In the genomic region with DNA sequence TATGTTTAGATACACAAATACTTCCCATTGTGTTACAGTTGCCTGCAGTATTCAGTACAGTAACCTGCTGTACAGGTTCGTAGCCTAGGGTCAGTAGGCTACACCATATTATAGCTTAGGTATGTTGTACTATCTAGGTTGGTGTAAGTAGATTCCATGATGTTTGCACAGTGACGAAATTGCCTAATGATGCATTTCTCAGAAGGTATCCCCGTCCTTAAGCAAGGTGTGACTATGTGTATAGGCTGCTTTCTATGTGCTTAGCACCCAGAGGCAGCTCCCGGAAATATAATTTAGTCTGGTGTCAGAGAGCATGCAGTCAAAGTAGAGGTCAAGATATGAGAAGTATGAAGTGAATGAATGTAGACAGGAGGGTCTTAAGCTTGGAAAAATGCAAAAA, we compare ENCODE assay signal across 29 cellular contexts. TPM values are rescaled to one million over a fixed set of nuclear protein-coding genes. Genes with fewer than 3 reads are reported as not detected.
"Had no signal": no experiment of that assay in that cellular context is flagged by ENCODE, and none has a peak within 500 bp of the region (broad histone marks: within the 10 kb centered on the region; RNA-seq: fewer than 3 reads in every experiment).

No MANE protein-coding gene starts in this region.

- H3K27me3 ChIP-seq: adrenal gland, SJSA1 had no signal

- H3K9me3 ChIP-seq: adrenal gland, SJSA1 had no signal

- H3K4me3 ChIP-seq: adrenal gland, SJSA1 had no signal

- DNase-seq: activated CD4-positive, alpha-beta T cell treated with anti-CD3 and anti-CD28 coated beads for 48 hours; activated CD4-positive, alpha-beta T cell treated with anti-CD3 and anti-CD28 coated beads, Interleukin-2, amount 50 U/mL, for 4 hours; activated CD4-positive, CD25-positive, alpha-beta regulatory T cell treated with anti-CD3 and anti-CD28 coated beads, Interleukin-2, amount 50 U/mL, for 72 hours; activated CD8-positive, alpha-beta memory T cell treated with anti-CD3 and anti-CD28 coated beads, Interleukin-2, amount 50 U/mL, for 48 hours; activated CD8-positive, alpha-beta T cell treated with anti-CD3 and anti-CD28 coated beads, Interleukin-2, amount 10 ng/mL, durations not matched to agents 7 days and 5 days; activated naive CD4-positive, alpha-beta T cell treated with anti-CD3 and anti-CD28 coated beads, Interleukin-2, amount 50 U/mL, for 16 hours; activated naive CD8-positive, alpha-beta T cell treated with anti-CD3 and anti-CD28 coated beads, Interleukin-2, amount 10 ng/mL, durations not matched to agents 7 days and 5 days; activated T-cell treated with anti-CD3 and anti-CD28 coated beads, Interleukin-2, amount 50 U/mL, for 1 hour; adrenal gland; anterior cingulate cortex; caudate nucleus; Kasumi-1; KBM-7; NCI-H1105 treated with DMSO at 0.1 percent for 48 hours; NCI-H1436 treated with DMSO at 0.1 percent for 48 hours; NCI-H187; NCI-H2081; NCI-H2227 treated with DMSO at 0.1 percent for 48 hours; NCI-H446 treated with DMSO at 0.1 percent for 48 hours; NCI-H524 treated with DMSO at 0.1 percent for 48 hours; NCI-H774; SHP77; SW 1271 had no signal

- H3K27ac ChIP-seq: adrenal gland, RWPE1, SJSA1 had no signal

- H3K36me3 ChIP-seq: adrenal gland had no signal

- ATAC-seq: activated CD8-positive, alpha-beta T cell treated with anti-CD3 and anti-CD28 coated beads, Interleukin-2, amount 10 ng/mL, durations not matched to agents 7 days and 5 days; Panc1; SK-N-SH treated with all-trans-retinoic acid at 6 μM for 48 hours; WTC11 had no signal

RNA-seq across cellular contexts. Expression of a gene that starts 41.7 kb away (rescaled TPM):
- total RNA-seq: activated CD8-positive, alpha-beta T cell treated with anti-CD3 and anti-CD28 coated beads, Interleukin-2, amount 10 ng/mL, durations not matched to agents 7 days and 5 days; activated naive CD8-positive, alpha-beta T cell treated with anti-CD3 and anti-CD28 coated beads, Interleukin-2, amount 10 ng/mL, durations not matched to agents 7 days and 5 days; OCI-LY7 had no signal
- polyA plus RNA-seq: adrenal gland had no signal
